ENCODE assay signal across 2 cellular contexts in the genomic region with DNA sequence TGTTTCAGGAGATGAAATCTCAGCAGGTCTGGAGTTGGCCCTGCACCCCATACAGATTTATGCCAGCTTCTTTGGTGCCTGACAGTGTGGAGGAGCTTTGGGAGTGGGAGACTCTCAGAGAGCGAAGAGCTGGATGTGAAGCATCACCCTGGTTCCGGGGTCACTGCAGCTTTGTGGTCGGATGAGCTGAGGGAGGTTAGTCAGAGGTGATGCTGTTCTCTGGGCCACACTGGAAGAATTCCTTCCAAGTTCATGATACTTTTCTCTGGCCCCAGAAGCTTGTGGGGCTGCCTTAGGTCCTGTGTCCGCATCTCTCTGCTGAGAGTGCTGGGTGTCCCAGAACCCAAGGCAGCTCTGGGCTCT.
TF ChIP-seq lines count a peak whose summit lies in the region.

No MANE protein-coding gene starts in this region.

TF ChIP-seq in SK-N-SH, 30 proteins besides CTCF, POLR2A, EP300 and RAD21:
- TF ChIP-seq POLR2AphosphoS5 (IDR thresholded peaks at IDR 0.05; ENCODE audit: low read depth, low read length) (no peak), FOSL2 (IDR thresholded peaks at IDR 0.05; ENCODE audit: borderline replicate concordance, low read depth) (no peak), SIN3A (IDR thresholded peaks at IDR 0.05; ENCODE audit: borderline replicate concordance, low read depth, low read length) (no peak), JUND (IDR thresholded peaks at IDR 0.05) (no peak), SMC3 (IDR thresholded peaks at IDR 0.05; ENCODE audit: low read depth, low read length) (no peak), GABPA (IDR thresholded peaks at IDR 0.05; ENCODE audit: low read depth) (no peak)
- TF ChIP-seq, protein P1, sequence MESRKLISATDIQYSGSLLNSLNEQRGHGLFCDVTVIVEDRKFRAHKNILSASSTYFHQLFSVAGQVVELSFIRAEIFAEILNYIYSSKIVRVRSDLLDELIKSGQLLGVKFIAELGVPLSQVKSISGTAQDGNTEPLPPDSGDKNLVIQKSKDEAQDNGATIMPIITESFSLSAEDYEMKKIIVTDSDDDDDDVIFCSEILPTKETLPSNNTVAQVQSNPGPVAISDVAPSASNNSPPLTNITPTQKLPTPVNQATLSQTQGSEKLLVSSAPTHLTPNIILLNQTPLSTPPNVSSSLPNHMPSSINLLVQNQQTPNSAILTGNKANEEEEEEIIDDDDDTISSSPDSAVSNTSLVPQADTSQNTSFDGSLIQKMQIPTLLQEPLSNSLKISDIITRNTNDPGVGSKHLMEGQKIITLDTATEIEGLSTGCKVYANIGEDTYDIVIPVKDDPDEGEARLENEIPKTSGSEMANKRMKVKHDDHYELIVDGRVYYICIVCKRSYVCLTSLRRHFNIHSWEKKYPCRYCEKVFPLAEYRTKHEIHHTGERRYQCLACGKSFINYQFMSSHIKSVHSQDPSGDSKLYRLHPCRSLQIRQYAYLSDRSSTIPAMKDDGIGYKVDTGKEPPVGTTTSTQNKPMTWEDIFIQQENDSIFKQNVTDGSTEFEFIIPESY (IDR thresholded peaks at IDR 0.05; ENCODE audit: borderline replicate concordance, low read depth): no peak

TF ChIP-seq in SK-N-SH treated with all-trans-retinoic acid at 6 μM for 48 hours, 23 proteins besides CTCF, POLR2A, EP300 and RAD21:
- no peak for TF ChIP-seq GLIS3 (CRISPR knock-in tag; IDR thresholded peaks at IDR 0.05)
- TF ChIP-seq ZFP30 (CRISPR knock-in tag; IDR thresholded peaks at IDR 0.05): no peak
- TF ChIP-seq, protein P2, sequence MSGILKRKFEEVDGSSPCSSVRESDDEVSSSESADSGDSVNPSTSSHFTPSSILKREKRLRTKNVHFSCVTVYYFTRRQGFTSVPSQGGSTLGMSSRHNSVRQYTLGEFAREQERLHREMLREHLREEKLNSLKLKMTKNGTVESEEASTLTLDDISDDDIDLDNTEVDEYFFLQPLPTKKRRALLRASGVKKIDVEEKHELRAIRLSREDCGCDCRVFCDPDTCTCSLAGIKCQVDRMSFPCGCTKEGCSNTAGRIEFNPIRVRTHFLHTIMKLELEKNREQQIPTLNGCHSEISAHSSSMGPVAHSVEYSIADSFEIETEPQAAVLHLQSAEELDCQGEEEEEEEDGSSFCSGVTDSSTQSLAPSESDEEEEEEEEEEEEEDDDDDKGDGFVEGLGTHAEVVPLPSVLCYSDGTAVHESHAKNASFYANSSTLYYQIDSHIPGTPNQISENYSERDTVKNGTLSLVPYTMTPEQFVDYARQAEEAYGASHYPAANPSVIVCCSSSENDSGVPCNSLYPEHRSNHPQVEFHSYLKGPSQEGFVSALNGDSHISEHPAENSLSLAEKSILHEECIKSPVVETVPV (CRISPR knock-in tag; IDR thresholded peaks at IDR 0.05): no peak
- TF ChIP-seq PPARA (CRISPR knock-in tag; IDR thresholded peaks at IDR 0.05; ENCODE audit: borderline replicate concordance): no peak
TF ChIP-seq in SK-N-SH treated with all-trans-retinoic acid at 6 μM for 48 hours: peak in this region for 0.
